In the genomic region with DNA sequence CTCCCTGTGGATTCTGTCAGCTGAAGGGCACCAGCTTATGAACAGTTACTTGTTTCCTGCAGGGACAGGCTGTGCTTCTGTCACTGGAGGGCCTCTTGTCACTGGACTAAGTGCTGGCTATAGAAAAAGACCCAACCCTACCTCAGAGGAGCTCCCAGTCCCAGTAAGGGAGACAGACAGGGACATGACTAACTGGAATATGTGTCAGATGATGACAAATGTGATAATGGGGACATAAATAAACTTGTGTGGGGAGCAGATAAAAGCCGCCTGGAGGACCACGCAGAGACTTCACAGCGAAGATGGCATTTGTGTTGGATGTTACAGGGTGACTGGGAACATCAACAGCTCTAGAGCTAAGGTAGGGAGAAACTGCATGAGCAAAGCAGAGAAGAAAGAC, we compare ENCODE assay signal across 14 cellular contexts.
"Had no signal": no experiment of that assay in that cellular context is flagged by ENCODE, and none has a peak within 500 bp of the region (broad histone marks: within the 10 kb centered on the region; RNA-seq: fewer than 3 reads in every experiment).

No MANE protein-coding gene starts in this region.

- H3K4me3 Mint-ChIP-seq: activated naive CD4-positive, alpha-beta T cell treated with anti-CD3 and anti-CD28 coated beads, Interleukin-2, amount 50 U/mL, for 24 hours; neural progenitor cell; T-cell had no signal

- H3K27ac Mint-ChIP-seq: activated naive CD4-positive, alpha-beta T cell treated with anti-CD3 and anti-CD28 coated beads, Interleukin-2, amount 50 U/mL, for 24 hours; neural progenitor cell; T-cell had no signal

- H3K27me3 Mint-ChIP-seq: activated naive CD4-positive, alpha-beta T cell treated with anti-CD3 and anti-CD28 coated beads, Interleukin-2, amount 50 U/mL, for 24 hours; T-cell had no signal

- H3K4me3 ChIP-seq: esophagus squamous epithelium, left lung, neural progenitor cell, ovary, SK-N-MC, upper lobe of left lung had no signal

- ATAC-seq: left lung, T-cell had no signal

- H3K36me3 ChIP-seq: neural progenitor cell, ovary had no signal

- H3K27ac ChIP-seq: esophagus squamous epithelium, left lung, neural progenitor cell, ovary, SK-N-MC, upper lobe of left lung had no signal

- H3K9me3 Mint-ChIP-seq: activated naive CD4-positive, alpha-beta T cell treated with anti-CD3 and anti-CD28 coated beads, Interleukin-2, amount 50 U/mL, for 24 hours; neural progenitor cell; T-cell had no signal

- H3K9me3 ChIP-seq: esophagus squamous epithelium, left lung, ovary, upper lobe of left lung had no signal

- H3K27me3 ChIP-seq: esophagus squamous epithelium, left lung, neural progenitor cell, ovary, upper lobe of left lung had no signal

- H3K4me1 ChIP-seq: esophagus squamous epithelium, neural progenitor cell had no signal

- DNase-seq: activated CD4-positive, alpha-beta T cell treated with anti-CD3 and anti-CD28 coated beads for 4 hours; activated CD8-positive, alpha-beta memory T cell treated with anti-CD3 and anti-CD28 coated beads for 24 hours; esophagus squamous epithelium; foreskin fibroblast; islet precursor cell; left lung; mesenchymal stem cell; ovary; small intestine; T-cell; upper lobe of left lung had no signal
